In the genomic region with DNA sequence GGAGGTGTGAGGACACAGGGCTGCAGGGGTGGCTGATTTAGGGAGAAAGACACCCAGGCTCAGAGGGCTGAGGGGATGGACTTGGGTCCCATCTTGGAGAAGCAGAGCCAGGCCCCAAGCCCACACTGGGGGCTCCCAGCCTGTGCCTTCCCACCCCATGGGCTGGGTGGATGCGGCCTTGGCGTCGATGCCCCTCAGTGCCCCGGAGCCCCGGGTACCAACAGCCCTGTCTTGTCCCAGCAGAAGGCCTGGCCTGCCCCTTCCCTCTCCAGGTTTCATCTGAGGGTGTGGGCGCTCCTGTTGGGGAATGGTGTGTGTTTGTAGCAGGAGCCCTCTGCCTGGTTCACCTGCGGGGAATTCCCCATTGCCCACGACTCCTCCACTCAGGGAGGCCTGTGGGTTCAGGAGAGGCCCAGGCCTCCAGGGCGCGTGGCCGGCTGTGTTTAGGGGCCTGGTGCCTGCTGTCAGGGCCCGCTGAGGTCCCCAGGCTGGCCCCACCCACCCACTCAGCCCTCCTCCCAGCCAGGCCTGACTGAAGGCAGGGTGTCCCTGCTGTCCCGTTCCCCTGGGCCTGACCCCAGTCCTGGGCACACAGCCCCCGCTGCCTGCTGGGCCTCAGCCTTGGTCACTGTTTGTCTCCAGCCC, we compare ENCODE assay signal across 23 cellular contexts. TPM values are rescaled to one million over a fixed set of nuclear protein-coding genes. Genes with fewer than 3 reads are reported as not detected.
DNase-seq lines count a peak whose midpoint lies in the region; ATAC-seq and TF ChIP-seq lines count a peak whose summit lies in the region.
"Had no signal": no experiment of that assay in that cellular context is flagged by ENCODE, and none has a peak within 500 bp of the region (broad histone marks: within the 10 kb centered on the region; RNA-seq: fewer than 3 reads in every experiment).

No MANE protein-coding gene starts in this region.

- H3K4me2 ChIP-seq in DND-41 (ENCODE audit: insufficient read depth, low read length), result no peak overlapping the region
- H3K4me2 ChIP-seq: A549, KMS-11 had no signal

- H3K27ac ChIP-seq in DND-41 (ENCODE audit: low read length), result peak overlapping the region; percentile 94
- H3K27ac ChIP-seq: A549, GM23248, KMS-11, Peyer's patch, SJCRH30 had no signal

- H3K36me3 Mint-ChIP-seq in activated T-cell treated with anti-CD3 and anti-CD28 coated beads, Interleukin-2, amount 50 U/mL, for 72 hours (ENCODE audit: insufficient read depth in 2 of 2), result no peaks in the 10 kb centered on the region

- peak overlapping the region; percentile 27 for H3K27ac Mint-ChIP-seq in activated T-cell treated with anti-CD3 and anti-CD28 coated beads, Interleukin-2, amount 50 U/mL, for 72 hours
- H3K27ac Mint-ChIP-seq: B cell had no signal

- H4K20me1 ChIP-seq in DND-41 (ENCODE audit: insufficient read depth, low read length), result no peaks in the 10 kb centered on the region

- H3K9ac ChIP-seq in DND-41 (ENCODE audit: low read depth, low read length), result peak overlapping the region; percentile 58
- H3K9ac ChIP-seq: GM23248, KMS-11 had no signal

- no peaks in the 10 kb centered on the region for H3K9me3 Mint-ChIP-seq in activated T-cell treated with anti-CD3 and anti-CD28 coated beads, Interleukin-2, amount 50 U/mL, for 72 hours
- H3K9me3 Mint-ChIP-seq: CD4-positive, alpha-beta T cell had no signal

- H3K4me1 ChIP-seq in DND-41 (ENCODE audit: insufficient read depth, low read length), result peaks cover 63% of the 10 kb centered on the region
- H3K4me1 ChIP-seq: A549, Caco-2 had no signal

- H3K4me3 ChIP-seq in DND-41 (ENCODE audit: low read depth in 1 of 2, low read length in 2 of 2), result no peak overlapping the region
- H3K4me3 ChIP-seq: A549, GM23248, Peyer's patch, SJCRH30 had no signal

- H3K36me3 ChIP-seq in DND-41 (ENCODE audit: insufficient read depth, low read length), result no peaks in the 10 kb centered on the region
- H3K36me3 ChIP-seq: Peyer's patch, SJCRH30 had no signal

- ATAC-seq in activated T-cell treated with anti-CD3 and anti-CD28 coated beads, Interleukin-2, amount 50 U/mL, for 72 hours (replicated peaks in 1 of 2), result no peak
- no peak for ATAC-seq in DND-41 (ENCODE audit: insufficient read depth, low read depth)
- ATAC-seq: A549 had no signal

- no peak overlapping the region for H3K4me3 Mint-ChIP-seq in activated T-cell treated with anti-CD3 and anti-CD28 coated beads, Interleukin-2, amount 50 U/mL, for 72 hours
- H3K4me3 Mint-ChIP-seq: B cell had no signal

- H3K9me3 ChIP-seq in DND-41 (ENCODE audit: insufficient read depth, low read length, severe bottlenecking), result no peaks in the 10 kb centered on the region
- H3K9me3 ChIP-seq: A549, Caco-2, Peyer's patch, SJCRH30 had no signal

- no peaks in the 10 kb centered on the region for H3K27me3 ChIP-seq in DND-41 (ENCODE audit: insufficient read depth, low read length, poor library complexity)
- H3K27me3 ChIP-seq: Peyer's patch, SJCRH30 had no signal

- no peak for DNase-seq in activated T-cell treated with anti-CD3 and anti-CD28 coated beads, Interleukin-2, amount 50 U/mL, for 72 hours
- DNase-seq in activated T-cell treated with anti-CD3 and anti-CD28 coated beads, Interleukin-2, amount 50 U/mL, for 48 hours, result no peak
- DNase-seq in DND-41 (no peak), islet precursor cell (peak; percentile 51), retina (no peak), hippocampal formation (lab: John Stamatoyannopoulos, UW) (no peak), NCI-H1694 (lab: John Stamatoyannopoulos, UW) (no peak)
- DNase-seq: Caco-2; CD4-positive, alpha-beta T cell; DMS 273 treated with DMSO at 0.1 percent for 48 hours; GM23248; HCEC 1CT; IMR-90; NCI-H1105; NCI-H146; NCI-H2081; NCI-H524 treated with DMSO at 0.1 percent for 48 hours; NCI-H82; Peyer's patch; SJCRH30 had no signal

- H3K27me3 Mint-ChIP-seq in activated T-cell treated with anti-CD3 and anti-CD28 coated beads, Interleukin-2, amount 50 U/mL, for 72 hours (ENCODE audit: low read depth), result no peaks in the 10 kb centered on the region
- H3K27me3 Mint-ChIP-seq: CD4-positive, alpha-beta T cell had no signal

- TF ChIP-seq CTCF in DND-41 (IDR thresholded peaks at IDR 0.05; ENCODE audit: borderline replicate concordance, extremely low read depth, low read length, poor library complexity, severe bottlenecking), result no peak

- H3K4me1 Mint-ChIP-seq in activated T-cell treated with anti-CD3 and anti-CD28 coated beads, Interleukin-2, amount 50 U/mL, for 72 hours (ENCODE audit: low read depth), result peaks cover 42% of the 10 kb centered on the region

- H3K79me2 ChIP-seq in DND-41 (ENCODE audit: insufficient read depth, low read length), result no peaks in the 10 kb centered on the region

- H2AFZ ChIP-seq in DND-41 (ENCODE audit: low read depth, low read length), result no peak overlapping the region
- H2AFZ ChIP-seq: GM23248 had no signal

RNA-seq across cellular contexts. Expression of gene BEGAIN, which starts 51.1 kb away (rescaled TPM):
- total RNA-seq in activated T-cell treated with anti-CD3 and anti-CD28 coated beads, Interleukin-2, amount 50 U/mL, for 72 hours, result 1 to 10 TPM; 2.6 to 2.8 TPM
- total RNA-seq: B cell had no signal
